ENCODE assay signal across 1 cellular context in genomic region chr1:12162459-12163137, GRCh38.
TF ChIP-seq lines count a peak whose summit lies in the region.

No MANE protein-coding gene starts in this region.

TF ChIP-seq in HCT116, 20 proteins besides CTCF, POLR2A, EP300 and RAD21 (continued from another document):
- TF ChIP-seq POLR2AphosphoS5 (IDR thresholded peaks at IDR 0.05; ENCODE audit: low read depth, low read length) (no peak), ZFX (IDR thresholded peaks at IDR 0.05) (no peak)
